In genomic region chr17:79147791-79148506, GRCh38 we compare ENCODE assay signal across 35 cellular contexts.
DNase-seq lines count a peak whose midpoint lies in the region; ATAC-seq and TF ChIP-seq lines count a peak whose summit lies in the region.
"Had no signal": no experiment of that assay in that cellular context is flagged by ENCODE, and none has a peak within 500 bp of the region (broad histone marks: within the 10 kb centered on the region; RNA-seq: fewer than 3 reads in every experiment).

No MANE protein-coding gene starts in this region.

- H3K27me3 ChIP-seq in A673 (replicated peaks; ENCODE audit: insufficient read depth, low read depth, low read length, poor library complexity), result peaks cover 19% of the 10 kb centered on the region
- H3K27me3 ChIP-seq: body of pancreas, neural progenitor cell, testis had no signal

- TF ChIP-seq CTCF in A673 (conservative IDR thresholded peaks at IDR 0.05; ENCODE audit: low read depth, low read length) (0 out of 2 replicates have a peak, but pooled peaks have one; percentile 15), GM12872 (IDR thresholded peaks at IDR 0.05; ENCODE audit: insufficient read depth, low read depth, low read length) (peak; percentile 24; the same call in 2 of the 3 replicates), fibroblast of mammary gland (conservative IDR thresholded peaks at IDR 0.05; ENCODE audit: control insufficient read depth, insufficient read depth, low read depth, low read length) (peak; percentile 7)

- no peaks in the 10 kb centered on the region for H3K36me3 ChIP-seq in A673 (ENCODE audit: insufficient read depth, low read length, poor library complexity, severe bottlenecking)
- H3K36me3 ChIP-seq: heart left ventricle, neural progenitor cell, right atrium auricular region had no signal

- POLR2A ChIA-PET in A673 (lab: Charles Lee; ENCODE audit: low non-redundant PET), result no interaction called here

- ATAC-seq in HG02571 (IDR thresholded peaks at IDR 0.05; ENCODE audit: unreplicated experiment), result no peak
- no peak for ATAC-seq in HG02970 (IDR thresholded peaks at IDR 0.05; ENCODE audit: low FRiP score, unreplicated experiment)
- ATAC-seq: activated CD4-positive, alpha-beta T cell treated with anti-CD3 and anti-CD28 coated beads for 36 hours; activated CD8-positive, alpha-beta T cell treated with anti-CD3 and anti-CD28 coated beads, Interleukin-2, amount 10 ng/mL, durations not matched to agents 7 days and 5 days; body of pancreas; esophagus mucosa; heart left ventricle; left ventricle myocardium superior; Panc1 had no signal

- CTCF ChIA-PET in A673 (lab: Charles Lee), result no interaction called here

- no peak overlapping the region for H3K27ac ChIP-seq in A673 (ENCODE audit: low read depth, low read length, poor library complexity, severe bottlenecking)
- H3K27ac ChIP-seq: body of pancreas, heart left ventricle, neural progenitor cell, parathyroid adenoma, right atrium auricular region, testis had no signal

- BruUV-seq in A673 (replicated peaks; lab: Mats Ljungman, UMichigan), result no TSS peak

- H3K4me3 ChIP-seq in A673 (ENCODE audit: low read depth, low read length, poor library complexity, severe bottlenecking) (no peak overlapping the region), fibroblast of mammary gland (ENCODE audit: control insufficient read depth, low read depth, low read length) (no peak overlapping the region)
- H3K4me3 ChIP-seq: body of pancreas, heart left ventricle, neural progenitor cell, right atrium auricular region, smooth muscle cell, testis had no signal

- no peaks in the 10 kb centered on the region for H3K9me3 ChIP-seq in A673 (ENCODE audit: low read depth, low read length, poor library complexity, severe bottlenecking)
- H3K9me3 ChIP-seq: body of pancreas, heart left ventricle, right atrium auricular region, testis had no signal

- intact Hi-C loops in A673 (cut with micrococcal nuclease; ENCODE audit: unreplicated experiment), result no loop called here

- H3K4me1 ChIP-seq in A673 (ENCODE audit: insufficient read depth, low read length, poor library complexity, severe bottlenecking), result no peaks in the 10 kb centered on the region
- H3K4me1 ChIP-seq: body of pancreas, heart left ventricle, parathyroid adenoma, right atrium auricular region, testis had no signal

- DNase-seq in A673 (ENCODE audit: low spot score) (no peak), NCI-H1092 treated with DMSO at 0.1 percent for 48 hours (lab: John Stamatoyannopoulos, UW) (peak; percentile 34), fibroblast of mammary gland (ENCODE audit: low read depth) (no peak), GM03348 (ENCODE audit: low spot score) (no peak)
- DNase-seq: ACHN; activated CD4-positive, alpha-beta T cell treated with anti-CD3 and anti-CD28 coated beads for 36 hours; activated CD8-positive, alpha-beta T cell treated with anti-CD3 and anti-CD28 coated beads, Interleukin-2, amount 10 ng/mL, durations not matched to agents 7 days and 5 days; activated naive CD4-positive, alpha-beta T cell treated with anti-CD3 and anti-CD28 coated beads for 36 hours; body of pancreas; Calu3; cerebellar nuclear complex; dermis blood vessel endothelial cell; foreskin fibroblast; H7; heart left ventricle; islet precursor cell; left ventricle myocardium superior; NCI-H1048; NCI-H187 treated with DMSO at 0.1 percent for 48 hours; NCI-H2171; NCI-H524; NK-92 treated with Interleukin-12 subunit alpha and Interleukin-12 subunit beta, amount 100 ng/mL, for 24 hours; Right ventricle myocardium superior; stimulated activated CD4-positive, alpha-beta T cell treated with anti-CD3 and anti-CD28 coated beads, Interleukin-1b, Interleukin-23, amount 100 ng/mL, for 48 hours; T-helper 2 cell; testis had no signal
